Comparison of ENCODE assay signal across 8 cellular contexts in genomic region chr1:2194319-2194897, GRCh38. TPM values are rescaled to one million over a fixed set of nuclear protein-coding genes. Genes with fewer than 3 reads are reported as not detected.
DNase-seq lines count a peak whose midpoint lies in the region; ATAC-seq and TF ChIP-seq lines count a peak whose summit lies in the region.

FAAP20 (minus strand) TSS chr1:2194772; CDS start chr1:2194749, 23 bp downstream.

- peaks cover 9% of the 10 kb centered on the region for H3K36me3 ChIP-seq in neuron (ENCODE audit: insufficient read depth, low read length)
- no peaks in the 10 kb centered on the region for H3K36me3 ChIP-seq in tibial artery

- H3K9me3 ChIP-seq in neuron (ENCODE audit: low read length) (no peaks in the 10 kb centered on the region), tibial artery (no peaks in the 10 kb centered on the region)

- DNase-seq in AG10803 (ENCODE audit: low read depth) (peak; percentile 54), NCI-H510A treated with DMSO at 0.1 percent for 48 hours (lab: John Stamatoyannopoulos, UW) (peak; percentile 75), activated gamma-delta T cell treated with Interleukin-2 at 50 U/mL for 16 hours (peak; percentile 68), foreskin keratinocyte (no peak), tibial artery (no peak)

- H3K4me1 ChIP-seq in foreskin keratinocyte (no peaks in the 10 kb centered on the region), neuron (ENCODE audit: insufficient read depth, low read length) (peaks cover 29% of the 10 kb centered on the region), tibial artery (peaks cover 3 to 62% (median 56%) of the 10 kb centered on the region in 4 donors)

- peak; percentile 31 for ATAC-seq in GM18517 (IDR thresholded peaks at IDR 0.05; ENCODE audit: unreplicated experiment)
- ATAC-seq in HG02970 (IDR thresholded peaks at IDR 0.05; ENCODE audit: low FRiP score, unreplicated experiment), result peak; percentile 36
- ATAC-seq in foreskin keratinocyte, result peak; percentile 66

- peak within 1 kb of the TSS; percentile 28 for H3K27ac ChIP-seq in foreskin keratinocyte
- H3K27ac ChIP-seq in tibial artery, result peak within 1 kb of the TSS; percentile 93 to 94

- intact Hi-C loops in tibial artery (cut with DNase I; ENCODE audit: low total_unique reads), result loop anchor here (2.0 kb wide), 1 partner anchor 334 kb away; no protein-coding TSS in a partner anchor

- H3K27me3 ChIP-seq in foreskin keratinocyte (no peaks in the 10 kb centered on the region), neuron (ENCODE audit: insufficient read depth, low read length) (peaks cover 4% of the 10 kb centered on the region), tibial artery (no peaks in the 10 kb centered on the region)

- H3K4me3 ChIP-seq in AG10803 (ENCODE audit: low read length) (peak within 1 kb of the TSS; percentile 64), neuron (ENCODE audit: low read length) (peak within 1 kb of the TSS; percentile 63), tibial artery (peak within 1 kb of the TSS; percentile 60 to 71)

- TF ChIP-seq CTCF in AG10803 (conservative IDR thresholded peaks at IDR 0.05; ENCODE audit: low read length) (no peak), foreskin keratinocyte (conservative IDR thresholded peaks at IDR 0.05) (no peak), tibial artery (IDR thresholded peaks at IDR 0.05) (no peak)

- peak within 1 kb of the TSS; percentile 95 for H2AFZ ChIP-seq in neuron (ENCODE audit: low read depth, low read length)

RNA-seq across cellular contexts. Expression of gene FAAP20, which starts in this region (rescaled TPM):
- total RNA-seq in foreskin keratinocyte, result 30.3 and 32.0 TPM in 2 replicates
- 82.5 and 103 TPM in 2 replicates for polyA plus RNA-seq in foreskin keratinocyte

Comparison
In these comparisons a context has a peak if more than half of its experiments do, and no peak if none do; other contexts are left out.
1. DNase-seq: peak in AG10803 (single experiment), NCI-H510A treated with DMSO at 0.1 percent for 48 hours (single experiment) and activated gamma-delta T cell treated with Interleukin-2 at 50 U/mL for 16 hours (single experiment); none in foreskin keratinocyte (0 of 2) and tibial artery (0 of 2).
2. Peak in every context shown above with its lines, with median percentiles within 50 percentile points of each other: H3K4me3 ChIP-seq and ATAC-seq.